ENCODE assay signal across 1 cellular context in the genomic region with DNA sequence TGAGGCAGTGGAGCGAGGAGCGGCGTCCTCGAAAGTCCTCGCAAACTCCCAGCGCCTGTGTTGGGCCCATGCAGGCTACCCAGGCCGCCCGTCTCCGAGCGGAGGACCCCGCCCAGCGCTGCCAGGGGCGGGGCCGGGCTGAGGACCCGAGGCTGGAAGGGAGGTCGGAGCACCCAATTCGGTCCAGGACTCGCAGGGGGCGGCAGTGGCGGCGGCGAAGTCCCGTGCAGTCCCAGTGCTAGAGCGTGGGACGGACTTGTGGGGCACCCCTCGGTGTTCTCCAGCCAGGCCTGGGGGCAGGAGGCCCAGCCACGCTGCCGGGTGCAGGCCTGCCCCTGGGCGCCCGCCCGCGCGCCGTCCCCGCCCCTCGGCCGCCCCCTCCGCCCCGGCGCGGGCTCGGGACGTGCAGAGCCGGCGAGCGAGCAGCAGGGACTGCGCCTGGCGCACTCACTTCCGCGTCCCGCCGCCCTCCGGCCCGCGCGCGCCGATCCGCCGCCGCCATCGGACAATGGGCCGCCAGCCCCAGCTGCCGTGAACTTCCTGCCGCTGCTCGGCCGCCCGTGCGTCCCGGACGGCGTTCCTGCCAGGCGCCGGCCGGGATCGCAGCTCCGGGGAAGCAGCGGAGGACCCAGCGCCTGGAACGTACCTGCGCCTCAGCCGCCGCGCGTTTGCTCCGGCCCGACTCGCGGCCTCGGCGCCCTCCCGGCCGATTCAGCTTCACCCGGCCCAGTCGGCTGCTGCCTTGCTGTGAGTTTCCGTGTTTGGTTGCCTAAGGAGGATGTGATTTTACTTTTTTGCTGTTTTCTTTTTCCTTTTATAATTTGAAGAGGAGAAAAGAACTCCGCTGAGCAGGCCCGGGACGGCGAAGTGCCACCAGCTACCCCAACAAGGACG.
TF ChIP-seq lines count a peak whose summit lies in the region.

No MANE protein-coding gene starts in this region.

TF ChIP-seq in HepG2, 621 proteins besides CTCF, POLR2A, EP300 and RAD21 (continued from another document and continues in another):
- TF ChIP-seq, protein P1, sequence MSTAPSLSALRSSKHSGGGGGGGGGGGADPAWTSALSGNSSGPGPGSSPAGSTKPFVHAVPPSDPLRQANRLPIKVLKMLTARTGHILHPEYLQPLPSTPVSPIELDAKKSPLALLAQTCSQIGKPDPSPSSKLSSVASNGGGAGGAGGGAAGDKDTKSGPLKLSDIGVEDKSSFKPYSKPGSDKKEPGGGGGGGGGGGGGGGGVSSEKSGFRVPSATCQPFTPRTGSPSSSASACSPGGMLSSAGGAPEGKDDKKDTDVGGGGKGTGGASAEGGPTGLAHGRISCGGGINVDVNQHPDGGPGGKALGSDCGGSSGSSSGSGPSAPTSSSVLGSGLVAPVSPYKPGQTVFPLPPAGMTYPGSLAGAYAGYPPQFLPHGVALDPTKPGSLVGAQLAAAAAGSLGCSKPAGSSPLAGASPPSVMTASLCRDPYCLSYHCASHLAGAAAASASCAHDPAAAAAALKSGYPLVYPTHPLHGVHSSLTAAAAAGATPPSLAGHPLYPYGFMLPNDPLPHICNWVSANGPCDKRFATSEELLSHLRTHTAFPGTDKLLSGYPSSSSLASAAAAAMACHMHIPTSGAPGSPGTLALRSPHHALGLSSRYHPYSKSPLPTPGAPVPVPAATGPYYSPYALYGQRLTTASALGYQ (CRISPR knock-in tag; IDR thresholded peaks at IDR 0.05): no peak
- TF ChIP-seq, protein P2, sequence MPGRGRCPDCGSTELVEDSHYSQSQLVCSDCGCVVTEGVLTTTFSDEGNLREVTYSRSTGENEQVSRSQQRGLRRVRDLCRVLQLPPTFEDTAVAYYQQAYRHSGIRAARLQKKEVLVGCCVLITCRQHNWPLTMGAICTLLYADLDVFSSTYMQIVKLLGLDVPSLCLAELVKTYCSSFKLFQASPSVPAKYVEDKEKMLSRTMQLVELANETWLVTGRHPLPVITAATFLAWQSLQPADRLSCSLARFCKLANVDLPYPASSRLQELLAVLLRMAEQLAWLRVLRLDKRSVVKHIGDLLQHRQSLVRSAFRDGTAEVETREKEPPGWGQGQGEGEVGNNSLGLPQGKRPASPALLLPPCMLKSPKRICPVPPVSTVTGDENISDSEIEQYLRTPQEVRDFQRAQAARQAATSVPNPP (CRISPR knock-in tag; IDR thresholded peaks at IDR 0.05): peak; percentile 16; the same call in 1 of the 2 replicates
- TF ChIP-seq ZNF121 (CRISPR knock-in tag; IDR thresholded peaks at IDR 0.05): no peak
- TF ChIP-seq, protein P3, sequence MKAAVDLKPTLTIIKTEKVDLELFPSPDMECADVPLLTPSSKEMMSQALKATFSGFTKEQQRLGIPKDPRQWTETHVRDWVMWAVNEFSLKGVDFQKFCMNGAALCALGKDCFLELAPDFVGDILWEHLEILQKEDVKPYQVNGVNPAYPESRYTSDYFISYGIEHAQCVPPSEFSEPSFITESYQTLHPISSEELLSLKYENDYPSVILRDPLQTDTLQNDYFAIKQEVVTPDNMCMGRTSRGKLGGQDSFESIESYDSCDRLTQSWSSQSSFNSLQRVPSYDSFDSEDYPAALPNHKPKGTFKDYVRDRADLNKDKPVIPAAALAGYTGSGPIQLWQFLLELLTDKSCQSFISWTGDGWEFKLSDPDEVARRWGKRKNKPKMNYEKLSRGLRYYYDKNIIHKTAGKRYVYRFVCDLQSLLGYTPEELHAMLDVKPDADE (CRISPR knock-in tag; IDR thresholded peaks at IDR 0.05): no peak; the same call in 1 of the 2 replicates
- TF ChIP-seq ZNF776 (CRISPR knock-in tag; IDR thresholded peaks at IDR 0.05): no peak
- TF ChIP-seq, protein P4, sequence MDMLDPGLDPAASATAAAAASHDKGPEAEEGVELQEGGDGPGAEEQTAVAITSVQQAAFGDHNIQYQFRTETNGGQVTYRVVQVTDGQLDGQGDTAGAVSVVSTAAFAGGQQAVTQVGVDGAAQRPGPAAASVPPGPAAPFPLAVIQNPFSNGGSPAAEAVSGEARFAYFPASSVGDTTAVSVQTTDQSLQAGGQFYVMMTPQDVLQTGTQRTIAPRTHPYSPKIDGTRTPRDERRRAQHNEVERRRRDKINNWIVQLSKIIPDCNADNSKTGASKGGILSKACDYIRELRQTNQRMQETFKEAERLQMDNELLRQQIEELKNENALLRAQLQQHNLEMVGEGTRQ (IDR thresholded peaks at IDR 0.05; ENCODE audit: low read depth, low read length): no peak
- TF ChIP-seq, protein P4 (CRISPR knock-in tag; IDR thresholded peaks at IDR 0.05; ENCODE audit: borderline replicate concordance): no peak
- no peak for TF ChIP-seq ZNF30 (CRISPR knock-in tag; IDR thresholded peaks at IDR 0.05)
- TF ChIP-seq ZNF761 (CRISPR knock-in tag; conservative IDR thresholded peaks at IDR 0.05): no peak
- no peak for TF ChIP-seq PLRG1 (conservative IDR thresholded peaks at IDR 0.05)
- TF ChIP-seq, protein P5, sequence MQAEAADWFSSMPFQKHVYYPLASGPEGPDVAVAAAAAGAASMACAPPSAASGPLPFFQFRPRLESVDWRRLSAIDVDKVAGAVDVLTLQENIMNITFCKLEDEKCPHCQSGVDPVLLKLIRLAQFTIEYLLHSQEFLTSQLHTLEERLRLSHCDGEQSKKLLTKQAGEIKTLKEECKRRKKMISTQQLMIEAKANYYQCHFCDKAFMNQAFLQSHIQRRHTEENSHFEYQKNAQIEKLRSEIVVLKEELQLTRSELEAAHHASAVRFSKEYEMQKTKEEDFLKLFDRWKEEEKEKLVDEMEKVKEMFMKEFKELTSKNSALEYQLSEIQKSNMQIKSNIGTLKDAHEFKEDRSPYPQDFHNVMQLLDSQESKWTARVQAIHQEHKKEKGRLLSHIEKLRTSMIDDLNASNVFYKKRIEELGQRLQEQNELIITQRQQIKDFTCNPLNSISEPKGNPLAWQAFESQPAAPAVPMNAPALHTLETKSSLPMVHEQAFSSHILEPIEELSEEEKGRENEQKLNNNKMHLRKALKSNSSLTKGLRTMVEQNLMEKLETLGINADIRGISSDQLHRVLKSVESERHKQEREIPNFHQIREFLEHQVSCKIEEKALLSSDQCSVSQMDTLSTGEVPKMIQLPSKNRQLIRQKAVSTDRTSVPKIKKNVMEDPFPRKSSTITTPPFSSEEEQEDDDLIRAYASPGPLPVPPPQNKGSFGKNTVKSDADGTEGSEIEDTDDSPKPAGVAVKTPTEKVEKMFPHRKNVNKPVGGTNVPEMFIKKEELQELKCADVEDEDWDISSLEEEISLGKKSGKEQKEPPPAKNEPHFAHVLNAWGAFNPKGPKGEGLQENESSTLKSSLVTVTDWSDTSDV (CRISPR knock-in tag; IDR thresholded peaks at IDR 0.05): no peak
- TF ChIP-seq, protein P6, sequence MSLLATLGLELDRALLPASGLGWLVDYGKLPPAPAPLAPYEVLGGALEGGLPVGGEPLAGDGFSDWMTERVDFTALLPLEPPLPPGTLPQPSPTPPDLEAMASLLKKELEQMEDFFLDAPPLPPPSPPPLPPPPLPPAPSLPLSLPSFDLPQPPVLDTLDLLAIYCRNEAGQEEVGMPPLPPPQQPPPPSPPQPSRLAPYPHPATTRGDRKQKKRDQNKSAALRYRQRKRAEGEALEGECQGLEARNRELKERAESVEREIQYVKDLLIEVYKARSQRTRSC (CRISPR knock-in tag; IDR thresholded peaks at IDR 0.05; ENCODE audit: low read depth): no peak
- TF ChIP-seq, protein P7, sequence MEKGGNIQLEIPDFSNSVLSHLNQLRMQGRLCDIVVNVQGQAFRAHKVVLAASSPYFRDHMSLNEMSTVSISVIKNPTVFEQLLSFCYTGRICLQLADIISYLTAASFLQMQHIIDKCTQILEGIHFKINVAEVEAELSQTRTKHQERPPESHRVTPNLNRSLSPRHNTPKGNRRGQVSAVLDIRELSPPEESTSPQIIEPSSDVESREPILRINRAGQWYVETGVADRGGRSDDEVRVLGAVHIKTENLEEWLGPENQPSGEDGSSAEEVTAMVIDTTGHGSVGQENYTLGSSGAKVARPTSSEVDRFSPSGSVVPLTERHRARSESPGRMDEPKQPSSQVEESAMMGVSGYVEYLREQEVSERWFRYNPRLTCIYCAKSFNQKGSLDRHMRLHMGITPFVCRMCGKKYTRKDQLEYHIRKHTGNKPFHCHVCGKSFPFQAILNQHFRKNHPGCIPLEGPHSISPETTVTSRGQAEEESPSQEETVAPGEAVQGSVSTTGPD (CRISPR knock-in tag; IDR thresholded peaks at IDR 0.05): no peak
- TF ChIP-seq, protein P8, sequence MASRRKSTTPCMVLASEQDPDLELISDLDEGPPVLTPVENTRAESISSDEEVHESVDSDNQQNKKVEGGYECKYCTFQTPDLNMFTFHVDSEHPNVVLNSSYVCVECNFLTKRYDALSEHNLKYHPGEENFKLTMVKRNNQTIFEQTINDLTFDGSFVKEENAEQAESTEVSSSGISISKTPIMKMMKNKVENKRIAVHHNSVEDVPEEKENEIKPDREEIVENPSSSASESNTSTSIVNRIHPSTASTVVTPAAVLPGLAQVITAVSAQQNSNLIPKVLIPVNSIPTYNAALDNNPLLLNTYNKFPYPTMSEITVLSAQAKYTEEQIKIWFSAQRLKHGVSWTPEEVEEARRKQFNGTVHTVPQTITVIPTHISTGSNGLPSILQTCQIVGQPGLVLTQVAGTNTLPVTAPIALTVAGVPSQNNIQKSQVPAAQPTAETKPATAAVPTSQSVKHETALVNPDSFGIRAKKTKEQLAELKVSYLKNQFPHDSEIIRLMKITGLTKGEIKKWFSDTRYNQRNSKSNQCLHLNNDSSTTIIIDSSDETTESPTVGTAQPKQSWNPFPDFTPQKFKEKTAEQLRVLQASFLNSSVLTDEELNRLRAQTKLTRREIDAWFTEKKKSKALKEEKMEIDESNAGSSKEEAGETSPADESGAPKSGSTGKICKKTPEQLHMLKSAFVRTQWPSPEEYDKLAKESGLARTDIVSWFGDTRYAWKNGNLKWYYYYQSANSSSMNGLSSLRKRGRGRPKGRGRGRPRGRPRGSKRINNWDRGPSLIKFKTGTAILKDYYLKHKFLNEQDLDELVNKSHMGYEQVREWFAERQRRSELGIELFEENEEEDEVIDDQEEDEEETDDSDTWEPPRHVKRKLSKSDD (CRISPR knock-in tag; IDR thresholded peaks at IDR 0.05; ENCODE audit: low read depth): 0 out of 2 replicates have a peak, but pooled peaks have one; percentile 24
- TF ChIP-seq PAWR (CRISPR knock-in tag; IDR thresholded peaks at IDR 0.05; ENCODE audit: borderline replicate concordance): no peak
- TF ChIP-seq ZNF780A (CRISPR knock-in tag; IDR thresholded peaks at IDR 0.05): no peak; the same call in 1 of the 2 replicates
- no peak; the same call in 1 of the 2 replicates for TF ChIP-seq ZNF263 (CRISPR knock-in tag; IDR thresholded peaks at IDR 0.05)
- no peak for TF ChIP-seq ZNF749 (CRISPR knock-in tag; IDR thresholded peaks at IDR 0.05; ENCODE audit: borderline replicate concordance)
- peak; percentile 54 for TF ChIP-seq POLR2AphosphoS5 (IDR thresholded peaks at IDR 0.05; ENCODE audit: low read depth, low read length)
- no peak; the same call in none of the 2 replicates for TF ChIP-seq DMAP1 (CRISPR knock-in tag; IDR thresholded peaks at IDR 0.05)
- TF ChIP-seq, protein P9, sequence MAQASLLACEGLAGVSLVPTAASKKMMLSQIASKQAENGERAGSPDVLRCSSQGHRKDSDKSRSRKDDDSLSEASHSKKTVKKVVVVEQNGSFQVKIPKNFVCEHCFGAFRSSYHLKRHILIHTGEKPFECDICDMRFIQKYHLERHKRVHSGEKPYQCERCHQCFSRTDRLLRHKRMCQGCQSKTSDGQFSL (CRISPR knock-in tag; IDR thresholded peaks at IDR 0.05): no peak
- TF ChIP-seq RFX1 (IDR thresholded peaks at IDR 0.05): no peak
- TF ChIP-seq NR1H2 (CRISPR knock-in tag; IDR thresholded peaks at IDR 0.05; ENCODE audit: borderline replicate concordance, low read depth): no peak
- TF ChIP-seq SRSF1 (optimal IDR thresholded peaks at IDR 0.05; ENCODE audit: low read depth, low read length): no peak
- TF ChIP-seq, protein P10, sequence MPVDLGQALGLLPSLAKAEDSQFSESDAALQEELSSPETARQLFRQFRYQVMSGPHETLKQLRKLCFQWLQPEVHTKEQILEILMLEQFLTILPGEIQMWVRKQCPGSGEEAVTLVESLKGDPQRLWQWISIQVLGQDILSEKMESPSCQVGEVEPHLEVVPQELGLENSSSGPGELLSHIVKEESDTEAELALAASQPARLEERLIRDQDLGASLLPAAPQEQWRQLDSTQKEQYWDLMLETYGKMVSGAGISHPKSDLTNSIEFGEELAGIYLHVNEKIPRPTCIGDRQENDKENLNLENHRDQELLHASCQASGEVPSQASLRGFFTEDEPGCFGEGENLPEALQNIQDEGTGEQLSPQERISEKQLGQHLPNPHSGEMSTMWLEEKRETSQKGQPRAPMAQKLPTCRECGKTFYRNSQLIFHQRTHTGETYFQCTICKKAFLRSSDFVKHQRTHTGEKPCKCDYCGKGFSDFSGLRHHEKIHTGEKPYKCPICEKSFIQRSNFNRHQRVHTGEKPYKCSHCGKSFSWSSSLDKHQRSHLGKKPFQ (CRISPR knock-in tag; IDR thresholded peaks at IDR 0.05; ENCODE audit: insufficient replicate concordance): peak; percentile 9
- TF ChIP-seq ZNF44 (CRISPR knock-in tag; IDR thresholded peaks at IDR 0.05): no peak
- TF ChIP-seq, protein P11, sequence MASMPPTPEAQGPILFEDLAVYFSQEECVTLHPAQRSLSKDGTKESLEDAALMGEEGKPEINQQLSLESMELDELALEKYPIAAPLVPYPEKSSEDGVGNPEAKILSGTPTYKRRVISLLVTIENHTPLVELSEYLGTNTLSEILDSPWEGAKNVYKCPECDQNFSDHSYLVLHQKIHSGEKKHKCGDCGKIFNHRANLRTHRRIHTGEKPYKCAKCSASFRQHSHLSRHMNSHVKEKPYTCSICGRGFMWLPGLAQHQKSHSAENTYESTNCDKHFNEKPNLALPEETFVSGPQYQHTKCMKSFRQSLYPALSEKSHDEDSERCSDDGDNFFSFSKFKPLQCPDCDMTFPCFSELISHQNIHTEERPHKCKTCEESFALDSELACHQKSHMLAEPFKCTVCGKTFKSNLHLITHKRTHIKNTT (CRISPR knock-in tag; IDR thresholded peaks at IDR 0.05): no peak
- no peak for TF ChIP-seq NFKB2 (CRISPR knock-in tag; IDR thresholded peaks at IDR 0.05; ENCODE audit: borderline replicate concordance)
- TF ChIP-seq ZFP82 (CRISPR knock-in tag; IDR thresholded peaks at IDR 0.05; ENCODE audit: borderline replicate concordance): no peak
- no peak for TF ChIP-seq HCFC1 (IDR thresholded peaks at IDR 0.05; ENCODE audit: low read depth, low read length)
- TF ChIP-seq ZZZ3 (CRISPR knock-in tag; IDR thresholded peaks at IDR 0.05; ENCODE audit: borderline replicate concordance): no peak
- no peak for TF ChIP-seq ZFP41 (CRISPR knock-in tag; IDR thresholded peaks at IDR 0.05; ENCODE audit: borderline replicate concordance)
- TF ChIP-seq NCOA5 (CRISPR knock-in tag; IDR thresholded peaks at IDR 0.05): no peak
- peak; percentile 49 for TF ChIP-seq ZNF138 (CRISPR knock-in tag; IDR thresholded peaks at IDR 0.05; ENCODE audit: low read depth)
- no peak for TF ChIP-seq EZH2 (conservative IDR thresholded peaks at IDR 0.05; ENCODE audit: low read depth, low read length)
- no peak for TF ChIP-seq SSRP1 (CRISPR knock-in tag; IDR thresholded peaks at IDR 0.05)
- TF ChIP-seq ELF3 (CRISPR knock-in tag; IDR thresholded peaks at IDR 0.05): peak; percentile 76; the same call in 1 of the 2 replicates
- TF ChIP-seq ZNF792 (CRISPR knock-in tag; IDR thresholded peaks at IDR 0.05): no peak
- no peak for TF ChIP-seq HDAC6 (IDR thresholded peaks at IDR 0.05; ENCODE audit: low read depth, low read length)
- no peak for TF ChIP-seq NAIF1 (CRISPR knock-in tag; IDR thresholded peaks at IDR 0.05; ENCODE audit: borderline replicate concordance)
